ENCODE assay signal across 1 cellular context in genomic region chr11:95849087-95849825, GRCh38.
TF ChIP-seq lines count a peak whose summit lies in the region.

No MANE protein-coding gene starts in this region.

TF ChIP-seq in H1, 55 proteins besides CTCF, POLR2A, EP300 and RAD21:
- TF ChIP-seq, protein P1, sequence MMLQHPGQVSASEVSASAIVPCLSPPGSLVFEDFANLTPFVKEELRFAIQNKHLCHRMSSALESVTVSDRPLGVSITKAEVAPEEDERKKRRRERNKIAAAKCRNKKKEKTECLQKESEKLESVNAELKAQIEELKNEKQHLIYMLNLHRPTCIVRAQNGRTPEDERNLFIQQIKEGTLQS (IDR thresholded peaks at IDR 0.05; ENCODE audit: insufficient read depth, low read depth, low read length), result no peak
